ENCODE assay signal across 8 cellular contexts in the genomic region with DNA sequence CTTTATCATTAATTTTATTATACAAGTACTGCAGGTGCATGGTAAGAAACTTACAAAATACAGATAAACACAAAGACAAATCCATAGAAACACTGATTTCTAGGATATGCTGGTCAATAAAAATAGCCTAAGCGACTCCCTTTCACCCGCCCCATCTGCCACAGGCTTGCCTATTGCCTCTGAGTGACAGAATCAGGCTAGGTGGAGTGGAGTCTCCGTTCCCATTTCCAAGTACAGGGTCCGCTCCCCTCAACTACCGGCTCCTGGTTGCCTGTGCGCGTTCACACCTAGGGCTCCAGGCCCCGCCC. TPM values are rescaled to one million over a fixed set of nuclear protein-coding genes. Genes with fewer than 3 reads are reported as not detected.
DNase-seq lines count a peak whose midpoint lies in the region; ATAC-seq, FAIRE-seq and TF ChIP-seq lines count a peak whose summit lies in the region.

No MANE protein-coding gene starts in this region.

- POLR2A ChIA-PET in A673 (lab: Charles Lee; ENCODE audit: low non-redundant PET) = no interaction called here

- H3K9ac ChIP-seq in HUES6 (ENCODE audit: low read length) (peak overlapping the region; percentile 23), muscle layer of colon (ENCODE audit: low read length) (peak overlapping the region; percentile 90)

- FAIRE-seq in H54 (lab: Jason Lieb, UNC) = no peak

- no peak for TF ChIP-seq CTCF in A673 (conservative IDR thresholded peaks at IDR 0.05; ENCODE audit: low read depth, low read length)

- H3K36me3 ChIP-seq in A673 (ENCODE audit: insufficient read depth, low read length, poor library complexity, severe bottlenecking) = peaks cover 10% of the 10 kb centered on the region
- peaks cover 11% of the 10 kb centered on the region for H3K36me3 ChIP-seq in HUES6 (ENCODE audit: control insufficient read depth, insufficient read depth, low read length)
- no peaks in the 10 kb centered on the region for H3K36me3 ChIP-seq in muscle layer of colon (ENCODE audit: insufficient read depth, low read length)

- DNase-seq in A673 (ENCODE audit: low spot score) (no peak), caudate nucleus (lab: John Stamatoyannopoulos, UW) (no peak), H54 (ENCODE audit: insufficient read length, low spot score) (no peak), H4 (ENCODE audit: low spot score) (no peak)
- DNase-seq in stimulated activated CD4-positive, alpha-beta T cell treated with anti-CD3 and anti-CD28 coated beads, Interleukin-12 subunit alpha, Interleukin-12 subunit beta, amount 100 ng/mL, for 4 hours = no peak

- no peaks in the 10 kb centered on the region for H3K27me3 ChIP-seq in A673 (replicated peaks; ENCODE audit: insufficient read depth, low read depth, low read length, poor library complexity)
- H3K27me3 ChIP-seq in HUES6 (ENCODE audit: control insufficient read depth, insufficient read depth, low read length) = no peaks in the 10 kb centered on the region
- no peaks in the 10 kb centered on the region for H3K27me3 ChIP-seq in muscle layer of colon (ENCODE audit: control insufficient read depth in 1 of 2, insufficient read depth in 2 of 2, low read length in 2 of 2)

- CTCF ChIA-PET in A673 (lab: Charles Lee) = no interaction called here

- H3K4me3 ChIP-seq in A673 (ENCODE audit: low read depth, low read length, poor library complexity, severe bottlenecking) = peak overlapping the region; percentile 88
- peak overlapping the region; percentile 91 for H3K4me3 ChIP-seq in HUES6 (ENCODE audit: low read depth, low read length)
- H3K4me3 ChIP-seq in muscle layer of colon (ENCODE audit: low read depth in 1 of 2, low read length in 2 of 2) = peak overlapping the region; percentile 96 to 97

- BruUV-seq in A673 (replicated peaks; lab: Mats Ljungman, UMichigan) = no TSS peak

- TF ChIP-seq POLR2A in H54 (IDR thresholded peaks at IDR 0.05; ENCODE audit: low read depth, low read length) = no peak

- no peaks in the 10 kb centered on the region for H3K9me3 ChIP-seq in A673 (ENCODE audit: low read depth, low read length, poor library complexity, severe bottlenecking)
- H3K9me3 ChIP-seq in HUES6 (ENCODE audit: control insufficient read depth, insufficient read depth, low read depth, low read length) = no peaks in the 10 kb centered on the region
- H3K9me3 ChIP-seq in muscle layer of colon (ENCODE audit: low read length) = no peaks in the 10 kb centered on the region

- H3K27ac ChIP-seq in A673 (ENCODE audit: low read depth, low read length, poor library complexity, severe bottlenecking) = peak overlapping the region; percentile 86
- H3K27ac ChIP-seq in HUES6 (ENCODE audit: low read depth, low read length) = no peak overlapping the region
- H3K27ac ChIP-seq in caudate nucleus (ENCODE audit: low read depth, low read length) = peak overlapping the region; percentile 85
- peak overlapping the region; percentile 83 for H3K27ac ChIP-seq in muscle layer of colon (ENCODE audit: low read depth, low read length)

- H3K4me1 ChIP-seq in A673 (ENCODE audit: insufficient read depth, low read length, poor library complexity, severe bottlenecking) = peaks cover 17% of the 10 kb centered on the region
- peaks cover 20% of the 10 kb centered on the region; the same call in 1 of the 2 replicates for H3K4me1 ChIP-seq in HUES6 (ENCODE audit: control insufficient read depth, insufficient read depth, low read length)
- H3K4me1 ChIP-seq in muscle layer of colon (ENCODE audit: insufficient read depth, low read length) = peaks cover 24% of the 10 kb centered on the region

- no peak for ATAC-seq in HG02981 (IDR thresholded peaks at IDR 0.05; ENCODE audit: unreplicated experiment)

- intact Hi-C loops in A673 (cut with micrococcal nuclease; ENCODE audit: unreplicated experiment) = loop anchor here (5.0 kb wide), 1 partner anchor 138 kb away; a partner anchor contains a TSS

RNA-seq across cellular contexts. Expression of a gene that starts 0.2 kb away (rescaled TPM):
- 91.1 and 94.4 TPM in 2 replicates for total RNA-seq in A673 (2021)
- total RNA-seq in H4 (2014; rRNA removed; shearing (Covaris generic)) = 27.2 and 35.6 TPM in 2 replicates

RNA-seq across cellular contexts. Expression of a gene that starts 1.7 kb away (rescaled TPM):
- total RNA-seq in A673 (2021) = 37.0 and 41.7 TPM in 2 replicates
- 33.7 and 46.9 TPM in 2 replicates for total RNA-seq in H4 (2014; rRNA removed; shearing (Covaris generic))
